ENCODE assay signal across 1 cellular context in genomic region chr1:15151871-15152270, GRCh38.
TF ChIP-seq lines count a peak whose summit lies in the region.

No MANE protein-coding gene starts in this region.

TF ChIP-seq in HepG2, 621 proteins besides CTCF, POLR2A, EP300 and RAD21 (continued from another document):
- TF ChIP-seq NR2F6 (IDR thresholded peaks at IDR 0.05) (no peak), NR2F6 (CRISPR knock-in tag; IDR thresholded peaks at IDR 0.05) (no peak), ZNF629 (CRISPR knock-in tag; conservative IDR thresholded peaks at IDR 0.05) (peak; percentile 88), POGK (CRISPR knock-in tag; conservative IDR thresholded peaks at IDR 0.05) (0 out of 2 replicates have a peak, but pooled peaks have one; percentile 14), ZNF703 (CRISPR knock-in tag; IDR thresholded peaks at IDR 0.05; ENCODE audit: borderline replicate concordance) (0 out of 2 replicates have a peak, but pooled peaks have one; percentile 44), ZSCAN25 (CRISPR knock-in tag; IDR thresholded peaks at IDR 0.05) (no peak), CSRNP1 (CRISPR knock-in tag; IDR thresholded peaks at IDR 0.05) (0 out of 2 replicates have a peak, but pooled peaks have one; percentile 29), ZNF431 (CRISPR knock-in tag; IDR thresholded peaks at IDR 0.05; ENCODE audit: borderline replicate concordance, low read depth) (no peak), ZBTB43 (CRISPR knock-in tag; conservative IDR thresholded peaks at IDR 0.05) (no peak), ZMYM3 (CRISPR knock-in tag; IDR thresholded peaks at IDR 0.05) (peak; percentile 43; the same call in 1 of the 2 replicates), ETS1 (CRISPR knock-in tag; IDR thresholded peaks at IDR 0.05) (0 out of 2 replicates have a peak, but pooled peaks have one; percentile 30), U2AF1 (optimal IDR thresholded peaks at IDR 0.05; ENCODE audit: low read depth, low read length) (peak; percentile 16), ARID4A (CRISPR knock-in tag; IDR thresholded peaks at IDR 0.05; ENCODE audit: borderline replicate concordance) (peak; percentile 5; the same call in 1 of the 2 replicates)
